ENCODE assay signal across 7 cellular contexts in the genomic region with DNA sequence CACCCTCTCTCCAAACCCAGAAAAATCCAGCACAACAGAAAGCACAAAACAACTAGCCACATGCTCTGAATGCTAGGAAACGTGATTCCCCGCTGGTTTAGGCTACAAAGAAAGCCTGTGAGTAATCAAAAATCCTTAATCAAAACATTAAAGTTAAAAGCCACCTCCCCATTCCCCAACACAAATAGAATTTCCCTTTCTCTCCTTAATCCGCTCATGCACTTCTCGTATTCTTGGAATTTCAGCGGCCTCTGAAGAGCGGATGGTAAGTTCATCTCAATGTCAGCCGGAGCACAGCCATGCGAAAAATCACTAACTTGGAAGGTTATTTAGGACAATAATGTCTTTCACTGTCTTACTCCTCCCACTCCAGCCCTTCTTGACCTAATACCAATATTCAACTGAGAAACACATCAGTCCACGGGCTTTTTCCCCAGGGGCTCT.
DNase-seq lines count a peak whose midpoint lies in the region; ATAC-seq, FAIRE-seq and TF ChIP-seq lines count a peak whose summit lies in the region.

No MANE protein-coding gene starts in this region.

- no peaks in the 10 kb centered on the region for H3K9me3 ChIP-seq in HUES6 (ENCODE audit: control insufficient read depth, insufficient read depth, low read depth, low read length)
- no peaks in the 10 kb centered on the region for H3K9me3 ChIP-seq in iPS-18a (ENCODE audit: control insufficient read depth, low read depth, low read length)
- H3K9me3 ChIP-seq in small intestine (ENCODE audit: control insufficient read depth, low read depth) = no peaks in the 10 kb centered on the region

- H3K27me3 ChIP-seq in HUES6 (ENCODE audit: control insufficient read depth, insufficient read depth, low read length) (no peaks in the 10 kb centered on the region), iPS-18a (ENCODE audit: control insufficient read depth, insufficient read depth, low read length) (no peaks in the 10 kb centered on the region), small intestine (ENCODE audit: control insufficient read depth in 2 of 2, insufficient read depth in 2 of 2, low read length in 2 of 2) (no peaks in the 10 kb centered on the region)

- H3K36me3 ChIP-seq in HUES6 (ENCODE audit: control insufficient read depth, insufficient read depth, low read length) = no peaks in the 10 kb centered on the region
- H3K36me3 ChIP-seq in iPS-18a (ENCODE audit: control insufficient read depth, low read depth, low read length) = no peaks in the 10 kb centered on the region
- H3K36me3 ChIP-seq in small intestine (ENCODE audit: control insufficient read depth in 2 of 2, insufficient read depth in 2 of 2, low read length in 2 of 2) = no peaks in the 10 kb centered on the region

- 7 to 32% (median 26%) methylated on average over 9 of the region's 9 CpGs for WGBS in small intestine, 3 donors

- H3K9ac ChIP-seq in HUES6 (ENCODE audit: low read length) (peak overlapping the region; percentile 49), iPS-18a (ENCODE audit: low read length) (peak overlapping the region; percentile 78)

- peak overlapping the region; percentile 92 for H3K4me3 ChIP-seq in HUES6 (ENCODE audit: low read depth, low read length)
- H3K4me3 ChIP-seq in astrocyte of the cerebellum (ENCODE audit: low read depth, low read length) = peak overlapping the region; percentile 74
- peak overlapping the region; percentile 85 for H3K4me3 ChIP-seq in iPS-18a (ENCODE audit: low read length)
- H3K4me3 ChIP-seq in small intestine (ENCODE audit: low read depth in 1 of 2, low read length in 2 of 2) = peak overlapping the region; percentile 48 to 68

- peaks cover 22% of the 10 kb centered on the region; the same call in 1 of the 2 replicates for H3K4me1 ChIP-seq in HUES6 (ENCODE audit: control insufficient read depth, insufficient read depth, low read length)
- H3K4me1 ChIP-seq in iPS-18a (ENCODE audit: control insufficient read depth, low read depth, low read length) = peaks cover 22% of the 10 kb centered on the region
- no peaks in the 10 kb centered on the region for H3K4me1 ChIP-seq in small intestine (ENCODE audit: control insufficient read depth in 2 of 2, insufficient read depth in 1 of 2, low read depth in 1 of 2, low read length in 1 of 2)

- DNase-seq in astrocyte of the cerebellum (ENCODE audit: low read depth) (peak; percentile 24), small intestine (peak; percentile 28), NCI-H146 (lab: John Stamatoyannopoulos, UW) (no peak)

- no peak overlapping the region for H3K27ac ChIP-seq in HUES6 (ENCODE audit: low read depth, low read length)
- no peak overlapping the region for H3K27ac ChIP-seq in iPS-18a (ENCODE audit: low read length)
- H3K27ac ChIP-seq in small intestine (ENCODE audit: low read depth in 1 of 2, low read length in 1 of 2) = peak overlapping the region; percentile 80 to 91

- in situ Hi-C loops in astrocyte of the cerebellum (cut with HindIII; ENCODE audit: low sequenced_read_pairs) = no loop called here

- no peak for FAIRE-seq in small intestine (lab: Jason Lieb, UNC)

- ATAC-seq in GM21423 (IDR thresholded peaks at IDR 0.05; ENCODE audit: unreplicated experiment) = no peak
- ATAC-seq in GM18502 (IDR thresholded peaks at IDR 0.05; ENCODE audit: poor library complexity, unreplicated experiment) = no peak

- no peak for TF ChIP-seq CTCF in astrocyte of the cerebellum (IDR thresholded peaks at IDR 0.05; ENCODE audit: low read depth, low read length, missing control alignments)

Comparison
In these comparisons a context has a peak if more than half of its experiments do, and no peak if none do; other contexts are left out.
1. H3K27ac ChIP-seq: peak in small intestine (2 of 2); none in HUES6 (single experiment) and iPS-18a (single experiment).
2. Peak in every context shown above with its lines, with median percentiles within 50 percentile points of each other: H3K4me3 ChIP-seq.